8 cellular contexts compared by ENCODE assay signal in the genomic region with DNA sequence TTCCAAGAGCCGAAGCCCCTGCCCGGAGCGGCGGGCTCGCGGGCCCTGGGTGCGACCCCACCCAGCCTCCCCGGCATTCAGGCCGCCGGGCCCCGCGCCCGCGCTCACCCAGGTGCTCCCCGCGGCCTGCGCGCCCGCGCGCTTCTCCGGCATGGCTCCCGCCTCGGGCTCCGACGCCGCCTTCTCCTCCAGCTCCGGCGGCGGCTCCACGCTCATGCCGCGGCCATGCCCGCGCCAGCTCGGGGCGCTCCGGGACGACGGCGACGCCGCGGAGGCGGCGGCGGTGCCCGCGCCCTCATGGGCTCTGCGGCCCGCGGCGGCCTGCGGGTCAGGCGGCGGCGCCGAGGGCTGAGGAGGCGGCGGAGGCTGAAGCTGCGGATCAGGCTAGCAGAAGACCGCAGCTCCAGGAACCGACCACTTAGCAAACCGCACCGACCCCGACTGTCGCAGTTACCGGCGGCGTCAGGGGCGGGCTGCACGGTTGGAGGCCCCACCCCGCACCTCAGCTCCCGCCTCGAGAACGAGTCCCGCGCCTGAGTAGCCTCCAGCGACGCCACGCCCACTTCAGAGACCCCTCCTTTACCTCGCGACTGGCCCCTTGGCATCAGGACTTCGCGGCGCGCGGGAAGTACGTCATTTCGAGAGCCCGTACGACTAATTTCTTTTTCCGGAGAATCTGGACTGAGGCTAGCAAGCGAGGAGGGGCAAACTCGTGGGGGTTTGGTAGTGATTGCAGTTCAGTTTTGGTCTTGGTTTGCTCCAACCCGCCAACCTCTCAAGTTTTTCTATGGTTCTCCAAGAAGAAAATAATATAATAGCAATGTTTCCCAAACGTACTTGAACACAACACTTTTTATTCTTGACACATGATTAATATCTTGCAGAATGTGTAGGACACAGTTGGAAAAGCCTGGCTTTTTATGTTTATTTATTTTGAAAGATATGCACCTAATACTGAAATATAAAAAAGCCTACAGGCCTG. TPM values are rescaled to one million over a fixed set of nuclear protein-coding genes. Genes with fewer than 3 reads are reported as not detected.
DNase-seq lines count a peak whose midpoint lies in the region; ATAC-seq, FAIRE-seq and TF ChIP-seq lines count a peak whose summit lies in the region.
"Not testable (repeated sequence)": the region's sequence is repeated elsewhere in the genome, so short reads cannot be mapped to it uniquely, and the experiment has no call there.

No MANE protein-coding gene starts in this region.

- FAIRE-seq in pancreas (lab: Jason Lieb, UNC), result not testable (repeated sequence)

- intact Hi-C loops in Right ventricle myocardium inferior (cut with DNase I); pancreas (cut with DNase I); thyroid gland (cut with DNase I): not testable (repeated sequence)

- H3K27me3 Mint-ChIP-seq in activated naive CD8-positive, alpha-beta T cell treated with anti-CD3 and anti-CD28 coated beads, Interleukin-2, amount 10 ng/mL, durations not matched to agents 7 days and 5 days, result not testable (repeated sequence)

- H3K27ac ChIP-seq in SU-DHL-6 (ENCODE audit: low read depth, low read length) (0 out of 2 replicates have a peak overlapping the region, but pooled peaks have one; percentile 29), pancreas (peak overlapping the region; percentile 57 to 79 (median 74)), thyroid gland (peak overlapping the region; percentile 61 to 62 (median 61))

- H3K27ac Mint-ChIP-seq in activated naive CD8-positive, alpha-beta T cell treated with anti-CD3 and anti-CD28 coated beads, Interleukin-2, amount 10 ng/mL, durations not matched to agents 7 days and 5 days, result peak overlapping the region; percentile 90

- TF ChIP-seq POLR2A in thyroid gland (IDR thresholded peaks at IDR 0.05), result peak in 1 of 2 donors; percentile 65

- not testable (repeated sequence) for H3F3A ChIP-seq in SU-DHL-6 (ENCODE audit: insufficient read depth)

- not testable (repeated sequence) for H3K27me3 ChIP-seq in SU-DHL-6 (ENCODE audit: low read length); pancreas; thyroid gland

- H3K9me3 ChIP-seq in SU-DHL-6 (ENCODE audit: insufficient read depth, low read length); pancreas; thyroid gland: not testable (repeated sequence)

- POLR2A ChIA-PET in activated naive CD8-positive, alpha-beta T cell treated with anti-CD3 and anti-CD28 coated beads, Interleukin-2, amount 10 ng/mL, durations not matched to agents 7 days and 5 days (lab: Charles Lee), result interaction anchor here (1.0 kb wide), 1 partner anchor 139 kb away, joined by 3 read pairs; no protein-coding TSS in a partner anchor

- not testable (repeated sequence) for H3K9me2 ChIP-seq in SU-DHL-6 (replicated peaks; ENCODE audit: insufficient read depth, low read length)

- peak overlapping the region; percentile 87 for H3K4me3 Mint-ChIP-seq in activated naive CD8-positive, alpha-beta T cell treated with anti-CD3 and anti-CD28 coated beads, Interleukin-2, amount 10 ng/mL, durations not matched to agents 7 days and 5 days

- not testable (repeated sequence) for H3K4me1 Mint-ChIP-seq in activated naive CD8-positive, alpha-beta T cell treated with anti-CD3 and anti-CD28 coated beads, Interleukin-2, amount 10 ng/mL, durations not matched to agents 7 days and 5 days

- WGBS in pancreas, 2 donors, result 1% methylated on average over 50 to 97 of the region's 97 CpGs
- WGBS in thyroid gland, 2 donors, result 1% methylated on average over 6 to 20 of the region's 97 CpGs

- ATAC-seq in HG02623 (IDR thresholded peaks at IDR 0.05; ENCODE audit: unreplicated experiment) (peak; percentile 85), Right ventricle myocardium inferior (peak; percentile 96), pancreas (peak; percentile 98)
- ATAC-seq in activated naive CD8-positive, alpha-beta T cell treated with anti-CD3 and anti-CD28 coated beads, Interleukin-2, amount 10 ng/mL, durations not matched to agents 7 days and 5 days (ENCODE audit: low read depth), result peak; percentile 96

- TF ChIP-seq CTCF in SU-DHL-6 (IDR thresholded peaks at IDR 0.05; ENCODE audit: insufficient read depth, low read length, poor library complexity, severe bottlenecking); pancreas (IDR thresholded peaks at IDR 0.05); thyroid gland (IDR thresholded peaks at IDR 0.05): not testable (repeated sequence)

- DNase-seq in NCI-H1092 treated with DMSO at 0.1 percent for 48 hours (lab: John Stamatoyannopoulos, UW) (peak; percentile 89), Right ventricle myocardium inferior (ENCODE audit: missing footprints) (peak; percentile 85), pancreas (peak; percentile 61 to 83 (median 75)), thyroid gland (peak; percentile 71 to 73)
- DNase-seq in activated naive CD8-positive, alpha-beta T cell treated with anti-CD3 and anti-CD28 coated beads, Interleukin-2, amount 10 ng/mL, durations not matched to agents 7 days and 5 days, result peak; percentile 77

- peak overlapping the region; percentile 80 for H3K4me2 ChIP-seq in SU-DHL-6 (ENCODE audit: low read depth, low read length, poor library complexity, severe bottlenecking)

- not testable (repeated sequence) for H3K4me1 ChIP-seq in pancreas, thyroid gland

- not testable (repeated sequence) for H3K36me3 Mint-ChIP-seq in activated naive CD8-positive, alpha-beta T cell treated with anti-CD3 and anti-CD28 coated beads, Interleukin-2, amount 10 ng/mL, durations not matched to agents 7 days and 5 days

- peaks cover 29% of the 10 kb centered on the region for H3K79me2 ChIP-seq in SU-DHL-6 (ENCODE audit: insufficient read depth, low read length)

- peak overlapping the region; percentile 73 for H2AFZ ChIP-seq in SU-DHL-6 (ENCODE audit: low read depth, low read length, severe bottlenecking)

- peak overlapping the region; percentile 57 for H3K9ac ChIP-seq in SU-DHL-6 (ENCODE audit: low read length)

- H3K4me3 ChIP-seq in GM08714 (ENCODE audit: low read length) (peak overlapping the region; percentile 88), SU-DHL-6 (ENCODE audit: insufficient read depth, low read length, poor library complexity, severe bottlenecking) (peak overlapping the region; percentile 70), pancreas (peak overlapping the region; percentile 44 to 58 (median 50)), thyroid gland (replicated peaks in 1 of 3) (peak overlapping the region in 2 of 3 donors; percentile 40 to 43)

- H3K36me3 ChIP-seq in SU-DHL-6 (ENCODE audit: low read length); pancreas; thyroid gland: not testable (repeated sequence)

- not testable (repeated sequence) for H4K20me1 ChIP-seq in SU-DHL-6 (ENCODE audit: low read depth, low read length)

- H3K9me3 Mint-ChIP-seq in activated naive CD8-positive, alpha-beta T cell treated with anti-CD3 and anti-CD28 coated beads, Interleukin-2, amount 10 ng/mL, durations not matched to agents 7 days and 5 days, result not testable (repeated sequence)

RNA-seq across cellular contexts. Expression of gene CTSV, which starts 25.5 kb away (rescaled TPM):
- total RNA-seq in activated naive CD8-positive, alpha-beta T cell treated with anti-CD3 and anti-CD28 coated beads, Interleukin-2, amount 10 ng/mL, durations not matched to agents 7 days and 5 days, result under 1 TPM; 0.33 to 0.45 TPM
- total RNA-seq in Right ventricle myocardium inferior, result not detected
- total RNA-seq in pancreas, result 1 to 10 TPM in 2 of 6 donors, under 1 TPM in 4; 0.79 to 1.3 (median 0.87) TPM
- polyA plus RNA-seq in pancreas, result 1 to 10 TPM; 1.4 to 1.8 TPM
- total RNA-seq in thyroid gland, result 1 to 10 TPM in 3 of 4 donors, under 1 TPM in 1; 0.89 to 6.3 (median 2.2) TPM

Comparison
In these comparisons a context has a peak if more than half of its experiments do, and no peak if none do; other contexts are left out.
1. Peak in every context shown above with its lines: DNase-seq, ATAC-seq, H3K4me3 ChIP-seq and H3K27ac ChIP-seq.